ENCODE assay signal across 22 cellular contexts in genomic region chr5:1018596-1018995, GRCh38. TPM values are rescaled to one million over a fixed set of nuclear protein-coding genes. Genes with fewer than 3 reads are reported as not detected.
"Had no signal": no experiment of that assay in that cellular context is flagged by ENCODE, and none has a peak within 500 bp of the region (broad histone marks: within the 10 kb centered on the region; RNA-seq: fewer than 3 reads in every experiment).

No MANE protein-coding gene starts in this region.

- H3K4me3 ChIP-seq: breast epithelium, tibial artery had no signal

- H3K9me3 Mint-ChIP-seq: activated CD4-positive, alpha-beta T cell treated with anti-CD3 and anti-CD28 coated beads, Interleukin-2, amount 10 ng/mL, durations not matched to agents 7 days and 5 days; activated naive CD8-positive, alpha-beta T cell treated with anti-CD3 and anti-CD28 coated beads for 36 hours; activated T-cell treated with anti-CD3 and anti-CD28 coated beads, Interleukin-2, amount 50 U/mL, for 24 hours; activated T-helper 17 cell treated with anti-CD3 and anti-CD28 coated beads, Interleukin-2, amount 50 U/mL, for 72 hours; nephron; stimulated activated naive CD8-positive, alpha-beta T cell treated with anti-CD3 and anti-CD28 coated beads, Interleukin-15, amount 100 ng/mL, for 72 hours; T-cell; T-helper 2 cell treated with Interferon-gamma antibody and Interleukin-4, amounts not matched to agents 5 μg/mL and 100 μg/mL, for 36 hours had no signal

- DNase-seq: activated CD4-positive, alpha-beta T cell treated with anti-CD3 and anti-CD28 coated beads, Interleukin-2, amount 10 ng/mL, durations not matched to agents 7 days and 5 days; activated CD4-positive, CD25-positive, alpha-beta regulatory T cell treated with anti-CD3 and anti-CD28 coated beads, Interleukin-2, amount 50 U/mL, for 72 hours; activated CD8-positive, alpha-beta memory T cell treated with anti-CD3 and anti-CD28 coated beads, Interleukin-2, amount 50 U/mL, for 4 hours; activated naive CD4-positive, alpha-beta T cell; activated naive CD8-positive, alpha-beta T cell treated with anti-CD3 and anti-CD28 coated beads for 36 hours; activated T-cell treated with anti-CD3 and anti-CD28 coated beads, Interleukin-2, amount 50 U/mL, for 24 hours; cortex of kidney; mammary epithelial cell; midbrain; stimulated activated CD4-positive, alpha-beta T cell treated with anti-CD3 and anti-CD28 coated beads, Interleukin-12 subunit alpha, Interleukin-12 subunit beta, amount 100 ng/mL, for 4 hours; stimulated activated naive CD8-positive, alpha-beta T cell treated with anti-CD3 and anti-CD28 coated beads, Interleukin-15, amount 100 ng/mL, for 72 hours; tibial artery had no signal

- H3K4me1 ChIP-seq: breast epithelium, parathyroid adenoma, tibial artery had no signal

- H3K27me3 ChIP-seq: breast epithelium had no signal

- H3K27me3 Mint-ChIP-seq: activated CD4-positive, alpha-beta T cell treated with anti-CD3 and anti-CD28 coated beads, Interleukin-2, amount 10 ng/mL, durations not matched to agents 7 days and 5 days; activated naive CD8-positive, alpha-beta T cell treated with anti-CD3 and anti-CD28 coated beads for 36 hours; activated T-cell treated with anti-CD3 and anti-CD28 coated beads, Interleukin-2, amount 50 U/mL, for 24 hours; activated T-helper 17 cell treated with anti-CD3 and anti-CD28 coated beads, Interleukin-2, amount 50 U/mL, for 72 hours; stimulated activated naive CD8-positive, alpha-beta T cell treated with anti-CD3 and anti-CD28 coated beads, Interleukin-15, amount 100 ng/mL, for 72 hours; T-cell had no signal

- H3K9ac ChIP-seq: parathyroid adenoma had no signal

- H3K27ac ChIP-seq: breast epithelium, epithelial cell of prostate, parathyroid adenoma, tibial artery, VCaP had no signal

- ATAC-seq: activated T-helper 17 cell treated with anti-CD3 and anti-CD28 coated beads, Interleukin-2, amount 50 U/mL, for 72 hours; left lobe of liver; T-cell had no signal

- H3K4me3 Mint-ChIP-seq: activated CD4-positive, alpha-beta T cell treated with anti-CD3 and anti-CD28 coated beads, Interleukin-2, amount 10 ng/mL, durations not matched to agents 7 days and 5 days; activated naive CD8-positive, alpha-beta T cell treated with anti-CD3 and anti-CD28 coated beads for 36 hours; activated T-cell treated with anti-CD3 and anti-CD28 coated beads, Interleukin-2, amount 50 U/mL, for 24 hours; activated T-helper 17 cell treated with anti-CD3 and anti-CD28 coated beads, Interleukin-2, amount 50 U/mL, for 72 hours; nephron; stimulated activated naive CD8-positive, alpha-beta T cell treated with anti-CD3 and anti-CD28 coated beads, Interleukin-15, amount 100 ng/mL, for 72 hours; T-cell; T-helper 2 cell treated with Interferon-gamma antibody and Interleukin-4, amounts not matched to agents 5 μg/mL and 100 μg/mL, for 36 hours had no signal

- H3K36me3 Mint-ChIP-seq: activated naive CD8-positive, alpha-beta T cell treated with anti-CD3 and anti-CD28 coated beads for 36 hours; T-cell had no signal

- H3K9me3 ChIP-seq: breast epithelium, tibial artery had no signal

- H3K27ac Mint-ChIP-seq: activated CD4-positive, alpha-beta T cell treated with anti-CD3 and anti-CD28 coated beads, Interleukin-2, amount 10 ng/mL, durations not matched to agents 7 days and 5 days; activated naive CD8-positive, alpha-beta T cell treated with anti-CD3 and anti-CD28 coated beads for 36 hours; activated T-cell treated with anti-CD3 and anti-CD28 coated beads, Interleukin-2, amount 50 U/mL, for 24 hours; activated T-helper 17 cell treated with anti-CD3 and anti-CD28 coated beads, Interleukin-2, amount 50 U/mL, for 72 hours; nephron; stimulated activated naive CD8-positive, alpha-beta T cell treated with anti-CD3 and anti-CD28 coated beads, Interleukin-15, amount 100 ng/mL, for 72 hours; T-cell; T-helper 2 cell treated with Interferon-gamma antibody and Interleukin-4, amounts not matched to agents 5 μg/mL and 100 μg/mL, for 36 hours had no signal

- H3K4me1 Mint-ChIP-seq: activated CD4-positive, alpha-beta T cell treated with anti-CD3 and anti-CD28 coated beads, Interleukin-2, amount 10 ng/mL, durations not matched to agents 7 days and 5 days; activated naive CD8-positive, alpha-beta T cell treated with anti-CD3 and anti-CD28 coated beads for 36 hours; activated T-helper 17 cell treated with anti-CD3 and anti-CD28 coated beads, Interleukin-2, amount 50 U/mL, for 72 hours; stimulated activated naive CD8-positive, alpha-beta T cell treated with anti-CD3 and anti-CD28 coated beads, Interleukin-15, amount 100 ng/mL, for 72 hours; T-cell had no signal

- H3K36me3 ChIP-seq: breast epithelium, tibial artery had no signal

RNA-seq across cellular contexts. Expression of gene NKD2, which starts 10.0 kb away (rescaled TPM):
- polyA plus RNA-seq: keratinocyte had no signal
